28 cellular contexts compared by ENCODE assay signal in the genomic region with DNA sequence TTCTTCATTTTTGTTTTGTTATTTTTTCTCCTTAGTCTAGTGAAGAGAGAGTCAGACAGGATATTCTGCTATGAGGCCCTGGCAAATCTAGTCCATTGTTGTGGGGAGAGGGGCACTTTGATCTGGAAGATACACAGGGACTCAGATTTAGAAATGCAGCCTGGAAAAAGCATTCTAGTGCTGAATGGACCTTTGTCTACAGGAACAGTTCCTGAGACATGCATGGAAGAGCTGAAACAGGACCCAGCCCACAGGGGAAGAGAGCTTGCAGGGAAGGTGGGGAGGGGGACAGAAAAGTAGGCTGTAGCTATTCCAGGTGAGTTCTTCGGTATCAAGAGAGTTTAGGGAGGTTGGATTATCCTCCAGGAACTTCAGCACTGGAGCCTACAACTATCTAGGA.
A peak's percentile ranks its signal among the peaks of the same experiment; 100 is the strongest.
DNase-seq lines count a peak whose midpoint lies in the region; ATAC-seq, FAIRE-seq and TF ChIP-seq lines count a peak whose summit lies in the region.
"Had no signal": no experiment of that assay in that cellular context is flagged by ENCODE, and none has a peak within 500 bp of the region (broad histone marks: within the 10 kb centered on the region; RNA-seq: fewer than 3 reads in every experiment).

No MANE protein-coding gene starts in this region.

- H3K27me3 ChIP-seq in endothelial cell of umbilical vein (ENCODE audit: control insufficient read depth in 2 of 2, insufficient read depth in 2 of 2, low read length in 2 of 2), result no peaks in the 10 kb centered on the region
- H3K27me3 ChIP-seq: BE2C, dorsolateral prefrontal cortex, tibial nerve had no signal

- FAIRE-seq in endothelial cell of umbilical vein (lab: Jason Lieb, UNC), result no peak
- FAIRE-seq: GM12878, kidney had no signal

- dilution Hi-C loops in endothelial cell of umbilical vein (cut with MboI; ENCODE audit: extremely low pct_ligation_motif_present, low sequenced_read_pairs), result no loop called here

- CTCF ChIA-PET in endothelial cell of umbilical vein (lab: Charles Lee), result interaction anchor here (0.6 to 1.7 kb wide), 8 partner anchors 9 to 521 kb away, joined by 3 to 6 read pairs (median 4); no protein-coding TSS in a partner anchor

- no peak for TF ChIP-seq POLR2A in endothelial cell of umbilical vein (IDR thresholded peaks at IDR 0.05; ENCODE audit: low read depth, low read length)

- POLR2A ChIA-PET in endothelial cell of umbilical vein (lab: Charles Lee), result no interaction called here

- peaks cover 9% of the 10 kb centered on the region for H3K4me1 Mint-ChIP-seq in activated T-cell treated with anti-CD3 and anti-CD28 coated beads, Interleukin-2, amount 50 U/mL, for 72 hours (ENCODE audit: low read depth)
- peaks cover 50% of the 10 kb centered on the region for H3K4me1 Mint-ChIP-seq in HFFc6 (ENCODE audit: low read depth)
- H3K4me1 Mint-ChIP-seq in stimulated activated effector memory CD8-positive, alpha-beta T cell treated with anti-CD3 and anti-CD28 coated beads, Interleukin-12 subunit alpha, Interleukin-12 subunit beta, amount 100 ng/mL, for 72 hours, result peaks cover 28% of the 10 kb centered on the region

- no peak overlapping the region for H2AFZ ChIP-seq in endothelial cell of umbilical vein (ENCODE audit: low read depth, low read length)
- H2AFZ ChIP-seq: GM23248, parathyroid adenoma had no signal

- no peak overlapping the region for H3K27ac ChIP-seq in endothelial cell of umbilical vein (ENCODE audit: insufficient read depth, low read depth, low read length)
- H3K27ac ChIP-seq: GM23248, HL-60, lower lobe of right lung, parathyroid adenoma, tibial nerve had no signal

- no peaks in the 10 kb centered on the region for H3K9me1 ChIP-seq in endothelial cell of umbilical vein (replicated peaks; ENCODE audit: control insufficient read depth, extremely low read depth, insufficient read depth, low read length)

- H3K9me3 Mint-ChIP-seq in activated T-cell treated with anti-CD3 and anti-CD28 coated beads, Interleukin-2, amount 50 U/mL, for 72 hours, result no peaks in the 10 kb centered on the region
- H3K9me3 Mint-ChIP-seq in HFFc6, result no peaks in the 10 kb centered on the region
- H3K9me3 Mint-ChIP-seq in stimulated activated effector memory CD8-positive, alpha-beta T cell treated with anti-CD3 and anti-CD28 coated beads, Interleukin-12 subunit alpha, Interleukin-12 subunit beta, amount 100 ng/mL, for 72 hours, result no peaks in the 10 kb centered on the region
- H3K9me3 Mint-ChIP-seq: activated CD4-positive, alpha-beta T cell treated with anti-CD3 and anti-CD28 coated beads, Interleukin-2, amount 10 ng/mL, durations not matched to agents 7 days and 5 days; activated naive CD8-positive, alpha-beta T cell treated with anti-CD3 and anti-CD28 coated beads, Interleukin-2, amount 50 U/mL, for 24 hours; nephron had no signal

- H3K36me3 ChIP-seq in endothelial cell of umbilical vein (ENCODE audit: control insufficient read depth in 2 of 2, extremely low read depth in 1 of 2, insufficient read depth in 2 of 2, low read length in 2 of 2), result no peaks in the 10 kb centered on the region
- H3K36me3 ChIP-seq: BE2C, lower lobe of right lung, tibial nerve had no signal

- H3K4me1 ChIP-seq in endothelial cell of umbilical vein (ENCODE audit: control insufficient read depth, extremely low read depth, insufficient read depth, low read length), result peaks cover 7% of the 10 kb centered on the region
- H3K4me1 ChIP-seq: BE2C, lower lobe of right lung, parathyroid adenoma had no signal

- no peak overlapping the region for H3K4me3 Mint-ChIP-seq in activated T-cell treated with anti-CD3 and anti-CD28 coated beads, Interleukin-2, amount 50 U/mL, for 72 hours
- no peak overlapping the region for H3K4me3 Mint-ChIP-seq in HFFc6
- no peak overlapping the region for H3K4me3 Mint-ChIP-seq in stimulated activated effector memory CD8-positive, alpha-beta T cell treated with anti-CD3 and anti-CD28 coated beads, Interleukin-12 subunit alpha, Interleukin-12 subunit beta, amount 100 ng/mL, for 72 hours
- H3K4me3 Mint-ChIP-seq: activated CD4-positive, alpha-beta T cell treated with anti-CD3 and anti-CD28 coated beads, Interleukin-2, amount 10 ng/mL, durations not matched to agents 7 days and 5 days; activated naive CD8-positive, alpha-beta T cell treated with anti-CD3 and anti-CD28 coated beads, Interleukin-2, amount 50 U/mL, for 24 hours; nephron had no signal

- no TSS peak for BruUV-seq in endothelial cell of umbilical vein (replicated peaks; lab: Mats Ljungman, UMichigan)

- DNase-seq in activated T-cell treated with anti-CD3 and anti-CD28 coated beads, Interleukin-2, amount 50 U/mL, for 72 hours, result no peak
- DNase-seq in activated T-cell treated with anti-CD3 and anti-CD28 coated beads, Interleukin-2, amount 50 U/mL, for 1 hour, result no peak
- DNase-seq in HFFc6 (no peak), endothelial cell of umbilical vein (ENCODE audit: low read depth, low spot score) (peak; percentile 21)
- no peak for DNase-seq in stimulated activated effector memory CD8-positive, alpha-beta T cell treated with anti-CD3 and anti-CD28 coated beads, Interleukin-12 subunit alpha, Interleukin-12 subunit beta, amount 100 ng/mL, for 72 hours (ENCODE audit: low spot score in 2 of 2)
- DNase-seq: activated CD4-positive, alpha-beta T cell treated with anti-CD3 and anti-CD28 coated beads, Interleukin-2, amount 10 ng/mL, durations not matched to agents 7 days and 5 days; activated naive CD8-positive, alpha-beta T cell treated with anti-CD3 and anti-CD28 coated beads, Interleukin-2, amount 50 U/mL, for 24 hours; BE2C; central memory CD4-positive, alpha-beta T cell; dorsolateral prefrontal cortex; GM23248; Karpas-422; kidney; lower lobe of right lung; NCI-H1436 treated with DMSO at 0.1 percent for 48 hours; NCI-H2171 treated with DMSO at 0.1 percent for 48 hours; NCI-H510A treated with DMSO at 0.1 percent for 48 hours; stimulated activated CD4-positive, alpha-beta T cell treated with anti-CD3 and anti-CD28 coated beads, Interleukin-2, amount 100 ng/mL, for 24 hours; T-helper 9 cell had no signal

- peak overlapping the region; percentile 24 for H3K27ac Mint-ChIP-seq in activated T-cell treated with anti-CD3 and anti-CD28 coated beads, Interleukin-2, amount 50 U/mL, for 72 hours
- H3K27ac Mint-ChIP-seq in HFFc6, result peak overlapping the region; percentile 4; the same call in 1 of the 2 replicates
- H3K27ac Mint-ChIP-seq in stimulated activated effector memory CD8-positive, alpha-beta T cell treated with anti-CD3 and anti-CD28 coated beads, Interleukin-12 subunit alpha, Interleukin-12 subunit beta, amount 100 ng/mL, for 72 hours, result peak overlapping the region; percentile 41
- H3K27ac Mint-ChIP-seq: activated CD4-positive, alpha-beta T cell treated with anti-CD3 and anti-CD28 coated beads, Interleukin-2, amount 10 ng/mL, durations not matched to agents 7 days and 5 days; activated naive CD8-positive, alpha-beta T cell treated with anti-CD3 and anti-CD28 coated beads, Interleukin-2, amount 50 U/mL, for 24 hours; nephron had no signal

- H3K9ac ChIP-seq in endothelial cell of umbilical vein (replicated peaks; ENCODE audit: extremely low read depth, insufficient read depth, low read length), result no peak overlapping the region
- H3K9ac ChIP-seq: GM23248, parathyroid adenoma had no signal

- no peak overlapping the region for H3K4me2 ChIP-seq in endothelial cell of umbilical vein (ENCODE audit: insufficient read depth, low read length)
- H3K4me2 ChIP-seq: smooth muscle cell had no signal

- H3K9me3 ChIP-seq in endothelial cell of umbilical vein (replicated peaks; ENCODE audit: control insufficient read depth, insufficient read depth, low read length), result no peaks in the 10 kb centered on the region
- H3K9me3 ChIP-seq: BE2C, lower lobe of right lung, tibial nerve had no signal

- no peaks in the 10 kb centered on the region for H3K36me3 Mint-ChIP-seq in activated T-cell treated with anti-CD3 and anti-CD28 coated beads, Interleukin-2, amount 50 U/mL, for 72 hours (ENCODE audit: insufficient read depth in 2 of 2)
- H3K36me3 Mint-ChIP-seq in HFFc6 (ENCODE audit: low read depth), result no peaks in the 10 kb centered on the region
- H3K36me3 Mint-ChIP-seq in stimulated activated effector memory CD8-positive, alpha-beta T cell treated with anti-CD3 and anti-CD28 coated beads, Interleukin-12 subunit alpha, Interleukin-12 subunit beta, amount 100 ng/mL, for 72 hours, result no peaks in the 10 kb centered on the region

- TF ChIP-seq CTCF in HFFc6 (IDR thresholded peaks at IDR 0.05), result no peak
- no peak for TF ChIP-seq CTCF in endothelial cell of umbilical vein (IDR thresholded peaks at IDR 0.05; ENCODE audit: extremely low read depth in 1 of 2, insufficient read depth in 1 of 2, low read depth in 1 of 2, low read length in 2 of 2)

- peaks cover 2% of the 10 kb centered on the region for H4K20me1 ChIP-seq in endothelial cell of umbilical vein (replicated peaks; ENCODE audit: control insufficient read depth, extremely low read depth, insufficient read depth, low read length)

- intact Hi-C loops in endothelial cell of umbilical vein (cut with micrococcal nuclease), result no loop called here

- H3K4me3 ChIP-seq in endothelial cell of umbilical vein (replicated peaks in 1 of 3; ENCODE audit: insufficient read depth in 1 of 3, low read depth in 1 of 3, low read length in 3 of 3), result no peak overlapping the region
- H3K4me3 ChIP-seq: dorsolateral prefrontal cortex, GM12878, GM23248, lower lobe of right lung, smooth muscle cell, tibial nerve had no signal

- ATAC-seq in activated T-cell treated with anti-CD3 and anti-CD28 coated beads, Interleukin-2, amount 50 U/mL, for 72 hours (replicated peaks in 1 of 2), result no peak
- ATAC-seq in stimulated activated effector memory CD8-positive, alpha-beta T cell treated with anti-CD3 and anti-CD28 coated beads, Interleukin-12 subunit alpha, Interleukin-12 subunit beta, amount 100 ng/mL, for 72 hours, result no peak
- ATAC-seq in GM18873 (IDR thresholded peaks at IDR 0.05; ENCODE audit: low FRiP score, unreplicated experiment), result no peak
- ATAC-seq in GM21786 (IDR thresholded peaks at IDR 0.05; ENCODE audit: unreplicated experiment), result no peak
- no peak for ATAC-seq in GM19452 (IDR thresholded peaks at IDR 0.05; ENCODE audit: unreplicated experiment)
- ATAC-seq: activated naive CD8-positive, alpha-beta T cell treated with anti-CD3 and anti-CD28 coated beads, Interleukin-2, amount 50 U/mL, for 24 hours; GM12878; lower lobe of right lung had no signal

- no peaks in the 10 kb centered on the region for H3K27me3 Mint-ChIP-seq in activated T-cell treated with anti-CD3 and anti-CD28 coated beads, Interleukin-2, amount 50 U/mL, for 72 hours (ENCODE audit: low read depth)
- H3K27me3 Mint-ChIP-seq in HFFc6 (ENCODE audit: insufficient read depth), result peaks cover 2% of the 10 kb centered on the region; the same call in 1 of the 2 replicates
- H3K27me3 Mint-ChIP-seq: activated CD4-positive, alpha-beta T cell treated with anti-CD3 and anti-CD28 coated beads, Interleukin-2, amount 10 ng/mL, durations not matched to agents 7 days and 5 days; activated naive CD8-positive, alpha-beta T cell treated with anti-CD3 and anti-CD28 coated beads, Interleukin-2, amount 50 U/mL, for 24 hours had no signal

- peaks cover 23% of the 10 kb centered on the region for H3K79me2 ChIP-seq in endothelial cell of umbilical vein (ENCODE audit: control insufficient read depth, insufficient read depth, low read length)
- H3K79me2 ChIP-seq: parathyroid adenoma had no signal

TF ChIP-seq in endothelial cell of umbilical vein, 7 proteins besides CTCF, POLR2A, EP300 and RAD21 (continues in another document):
- no peak for TF ChIP-seq POLR2AphosphoS5 (IDR thresholded peaks at IDR 0.05; ENCODE audit: insufficient read depth, low read depth, low read length)
